ENCODE assay signal across 1 cellular context in genomic region chr18:3604626-3605408, GRCh38.
TF ChIP-seq lines count a peak whose summit lies in the region.

No MANE protein-coding gene starts in this region.

TF ChIP-seq in HepG2, 621 proteins besides CTCF, POLR2A, EP300 and RAD21 (continued from another document and continues in another):
- TF ChIP-seq TCF7L2 (IDR thresholded peaks at IDR 0.05; ENCODE audit: low read depth, low read length) (no peak), TIGD3 (CRISPR knock-in tag; IDR thresholded peaks at IDR 0.05; ENCODE audit: borderline replicate concordance) (no peak), GABPA (IDR thresholded peaks at IDR 0.05; ENCODE audit: low read depth, low read length) (no peak), GABPA (CRISPR knock-in tag; IDR thresholded peaks at IDR 0.05; ENCODE audit: low read depth) (no peak), ZNF670 (CRISPR knock-in tag; IDR thresholded peaks at IDR 0.05; ENCODE audit: borderline replicate concordance) (no peak), NFIB (CRISPR knock-in tag; IDR thresholded peaks at IDR 0.05; ENCODE audit: borderline replicate concordance) (no peak), ZNF335 (CRISPR knock-in tag; IDR thresholded peaks at IDR 0.05) (no peak), NR0B2 (CRISPR knock-in tag; IDR thresholded peaks at IDR 0.05) (no peak), ZNF350 (CRISPR knock-in tag; IDR thresholded peaks at IDR 0.05; ENCODE audit: borderline replicate concordance, low read depth) (no peak), ZSCAN21 (CRISPR knock-in tag; IDR thresholded peaks at IDR 0.05; ENCODE audit: borderline replicate concordance) (no peak), ZNF574 (CRISPR knock-in tag; IDR thresholded peaks at IDR 0.05) (no peak), ZNF468 (CRISPR knock-in tag; IDR thresholded peaks at IDR 0.05) (no peak), MXI1 (IDR thresholded peaks at IDR 0.05; ENCODE audit: borderline replicate concordance, low read depth, low read length) (no peak), ZNF264 (CRISPR knock-in tag; IDR thresholded peaks at IDR 0.05) (no peak), HMGXB3 (CRISPR knock-in tag; IDR thresholded peaks at IDR 0.05; ENCODE audit: borderline replicate concordance) (peak; percentile 27; the same call in 1 of the 2 replicates), ZNF44 (CRISPR knock-in tag; IDR thresholded peaks at IDR 0.05) (no peak), ZNF543 (CRISPR knock-in tag; IDR thresholded peaks at IDR 0.05) (no peak), ATF7 (IDR thresholded peaks at IDR 0.05) (no peak), ATF7 (CRISPR knock-in tag; IDR thresholded peaks at IDR 0.05) (no peak), FOSL1 (CRISPR knock-in tag; IDR thresholded peaks at IDR 0.05; ENCODE audit: borderline replicate concordance) (peak; percentile 84; the same call in 1 of the 2 replicates), E2F1 (CRISPR knock-in tag; IDR thresholded peaks at IDR 0.05) (no peak), SAP130 (CRISPR knock-in tag; IDR thresholded peaks at IDR 0.05; ENCODE audit: low read depth) (peak; percentile 82), TGIF2 (CRISPR knock-in tag; IDR thresholded peaks at IDR 0.05) (0 out of 2 replicates have a peak, but pooled peaks have one; percentile 43), FOXK2 (IDR thresholded peaks at IDR 0.05) (peak; percentile 46; the same call in 1 of the 2 replicates), LBX2 (CRISPR knock-in tag; IDR thresholded peaks at IDR 0.05; ENCODE audit: borderline replicate concordance) (no peak), FOXP4 (CRISPR knock-in tag; IDR thresholded peaks at IDR 0.05) (0 out of 2 replicates have a peak, but pooled peaks have one; percentile 50), LCORL (IDR thresholded peaks at IDR 0.05) (no peak), LCORL (CRISPR knock-in tag; IDR thresholded peaks at IDR 0.05) (peak; percentile 74), ZNF605 (CRISPR knock-in tag; IDR thresholded peaks at IDR 0.05) (no peak), REPIN1 (CRISPR knock-in tag; IDR thresholded peaks at IDR 0.05; ENCODE audit: borderline replicate concordance, low read depth) (no peak), ZHX2 (IDR thresholded peaks at IDR 0.05; ENCODE audit: low read depth) (0 out of 2 replicates have a peak, but pooled peaks have one; percentile 14), ZHX2 (CRISPR knock-in tag; IDR thresholded peaks at IDR 0.05; ENCODE audit: borderline replicate concordance) (no peak), IKZF5 (CRISPR knock-in tag; IDR thresholded peaks at IDR 0.05) (0 out of 2 replicates have a peak, but pooled peaks have one; percentile 21), SP2 (CRISPR knock-in tag; IDR thresholded peaks at IDR 0.05) (no peak), POGZ (CRISPR knock-in tag; IDR thresholded peaks at IDR 0.05) (peak; percentile 23; the same call in 1 of the 2 replicates), PHF21A (CRISPR knock-in tag; IDR thresholded peaks at IDR 0.05) (peak; percentile 73), ZFP36L2 (CRISPR knock-in tag; IDR thresholded peaks at IDR 0.05) (no peak), HNF4A (CRISPR knock-in tag; IDR thresholded peaks at IDR 0.05) (no peak), SKIL (CRISPR knock-in tag; IDR thresholded peaks at IDR 0.05; ENCODE audit: borderline replicate concordance) (0 out of 2 replicates have a peak, but pooled peaks have one; percentile 43)
